In genomic region chr17:57096472-57097198, GRCh38 we compare ENCODE assay signal across 1 cellular context.
TF ChIP-seq lines count a peak whose summit lies in the region.

No MANE protein-coding gene starts in this region.

TF ChIP-seq in H1, 55 proteins besides CTCF, POLR2A, EP300 and RAD21 (continued from another document):
- TF ChIP-seq TEAD4 (IDR thresholded peaks at IDR 0.05; ENCODE audit: low read depth, low read length) (no peak), TBP (IDR thresholded peaks at IDR 0.05; ENCODE audit: low read depth, low read length) (no peak), GABPA (IDR thresholded peaks at IDR 0.05; ENCODE audit: borderline replicate concordance, insufficient read depth, low read length) (no peak)
